9 cellular contexts compared by ENCODE assay signal in genomic region chr4:40185830-40186664, GRCh38. TPM values are rescaled to one million over a fixed set of nuclear protein-coding genes. Genes with fewer than 3 reads are reported as not detected.
DNase-seq lines count a peak whose midpoint lies in the region; ATAC-seq and TF ChIP-seq lines count a peak whose summit lies in the region.
"Had no signal": no experiment of that assay in that cellular context is flagged by ENCODE, and none has a peak within 500 bp of the region (broad histone marks: within the 10 kb centered on the region; RNA-seq: fewer than 3 reads in every experiment).

No MANE protein-coding gene starts in this region.

- peak overlapping the region; percentile 80 for H3K4me2 ChIP-seq in Karpas-422 (ENCODE audit: low read depth, low read length, poor library complexity, severe bottlenecking)

- H3K36me3 ChIP-seq in Karpas-422 (ENCODE audit: insufficient read depth, low read length), result no peaks in the 10 kb centered on the region

- no peak overlapping the region for H3K4me3 Mint-ChIP-seq in type B pancreatic cell

- no peaks in the 10 kb centered on the region for H3K9me3 ChIP-seq in Karpas-422 (ENCODE audit: low read length)

- H3K27me3 ChIP-seq in Karpas-422 (ENCODE audit: low read length), result no peaks in the 10 kb centered on the region

- peak overlapping the region; percentile 41 for H3K9ac ChIP-seq in Karpas-422 (ENCODE audit: low read length)

- H3K36me3 Mint-ChIP-seq in type B pancreatic cell, result no peaks in the 10 kb centered on the region

- H3K4me1 Mint-ChIP-seq in type B pancreatic cell (ENCODE audit: unreplicated experiment), result peaks cover 9% of the 10 kb centered on the region

- no peaks in the 10 kb centered on the region for H3K9me3 Mint-ChIP-seq in type B pancreatic cell

- no peak for TF ChIP-seq CTCF in type B pancreatic cell (conservative IDR thresholded peaks at IDR 0.05)

- peak; percentile 49 for ATAC-seq in GM21360 (IDR thresholded peaks at IDR 0.05; ENCODE audit: unreplicated experiment)

- no peaks in the 10 kb centered on the region for H3K27me3 Mint-ChIP-seq in type B pancreatic cell

- no peak overlapping the region for H3K27ac Mint-ChIP-seq in type B pancreatic cell

- DNase-seq in EH (ENCODE audit: low read depth) (peak; percentile 50), Karpas-422 (peak; percentile 90), glomerular visceral epithelial cell (ENCODE audit: extremely low spot score) (peak; percentile 20), type B pancreatic cell (ENCODE audit: extremely low spot score, unreplicated experiment) (no peak), C1 segment of cervical spinal cord (lab: John Stamatoyannopoulos, UW) (no peak), nucleus accumbens (lab: John Stamatoyannopoulos, UW) (no peak)
- DNase-seq in activated CD8-positive, alpha-beta memory T cell treated with anti-CD3 and anti-CD28 coated beads, Interleukin-2, amount 50 U/mL, for 4 hours, result no peak

- H3K79me2 ChIP-seq in Karpas-422 (ENCODE audit: low read length), result no peaks in the 10 kb centered on the region

- peak overlapping the region; percentile 56 for H3K4me3 ChIP-seq in Karpas-422 (ENCODE audit: low read length)
- H3K4me3 ChIP-seq: lung had no signal

- H3K9me2 ChIP-seq in Karpas-422 (replicated peaks; ENCODE audit: insufficient read depth, low read length), result no peaks in the 10 kb centered on the region

- H2AFZ ChIP-seq in Karpas-422 (ENCODE audit: low read length), result no peak overlapping the region

- H3K27ac ChIP-seq in Karpas-422 (ENCODE audit: low read length), result peak overlapping the region; percentile 85

- H4K20me1 ChIP-seq in Karpas-422 (ENCODE audit: insufficient read depth, low read depth, low read length), result no peaks in the 10 kb centered on the region

- peaks cover 62% of the 10 kb centered on the region for H3K4me1 ChIP-seq in Karpas-422 (ENCODE audit: low read length)

RNA-seq across cellular contexts. Expression of gene RHOH, which starts 10.8 kb away (rescaled TPM):
- 39.5 and 68.4 TPM in 2 replicates for total RNA-seq in Karpas-422 (2014; rRNA removed; shearing (Covaris generic); ENCODE audit: low replicate concordance)
- total RNA-seq in type B pancreatic cell (ENCODE audit: low replicate concordance), result 3.1 and 5.4 TPM in 2 replicates

Comparison
In these comparisons a context has a peak if more than half of its experiments do, and no peak if none do; other contexts are left out.
1. DNase-seq: peak in EH (single experiment), Karpas-422 (single experiment) and glomerular visceral epithelial cell (single experiment); none in type B pancreatic cell (single experiment), C1 segment of cervical spinal cord (0 of 14), activated CD8-positive, alpha-beta memory T cell treated with anti-CD3 and anti-CD28 coated beads, Interleukin-2, amount 50 U/mL, for 4 hours (single experiment) and nucleus accumbens (0 of 56).